Comparison of ENCODE assay signal across 9 cellular contexts in the genomic region with DNA sequence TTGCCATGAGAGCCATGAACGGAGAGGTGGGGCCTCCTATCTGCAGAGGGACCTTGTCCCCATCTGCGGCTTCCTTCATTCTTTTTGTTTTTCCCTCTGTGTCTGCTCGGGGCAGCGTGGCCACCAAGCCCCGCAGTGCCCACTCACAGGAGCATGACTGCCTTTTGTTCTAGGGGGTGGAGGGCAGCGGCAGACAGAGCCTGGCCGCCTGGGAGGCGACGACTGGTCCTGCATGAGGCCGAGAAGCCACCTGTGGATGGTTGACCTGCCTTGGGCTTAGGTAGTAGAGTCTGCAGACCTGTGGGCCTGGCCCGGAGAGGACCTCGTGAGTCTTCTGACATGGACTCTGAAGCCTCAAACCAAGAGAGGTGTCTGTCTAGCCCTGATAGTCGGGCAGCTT. TPM values are rescaled to one million over a fixed set of nuclear protein-coding genes. Genes with fewer than 3 reads are reported as not detected.
DNase-seq lines count a peak whose midpoint lies in the region; ATAC-seq and TF ChIP-seq lines count a peak whose summit lies in the region.
"Had no signal": no experiment of that assay in that cellular context is flagged by ENCODE, and none has a peak within 500 bp of the region (broad histone marks: within the 10 kb centered on the region; RNA-seq: fewer than 3 reads in every experiment).

No MANE protein-coding gene starts in this region.

- H3K4me1 Mint-ChIP-seq in dendritic cell treated with granulocyte-macrophage colony-stimulating factor and Interleukin-4, amounts not matched to agents 40 ng/mL and 50 ng/mL, for 4 days (ENCODE audit: low read depth) = peaks cover 25% of the 10 kb centered on the region
- peaks cover 8% of the 10 kb centered on the region for H3K4me1 Mint-ChIP-seq in nephron

- H3K9me3 ChIP-seq in BLaER1 treated with 17β-estradiol and CSF1 and Interleukin-3, amounts not matched to agents 10 nM and 100 nM (replicated peaks in 1 of 11) = no peaks in the 10 kb centered on the region
- no peaks in the 10 kb centered on the region for H3K9me3 ChIP-seq in Loucy (ENCODE audit: insufficient read depth, low read depth, low read length)

- H3K4me1 ChIP-seq in BLaER1 treated with 17β-estradiol and CSF1 and Interleukin-3, amounts not matched to agents 10 nM and 100 nM = peaks cover 20 to 63% (median 41%) of the 10 kb centered on the region in 10 experiments
- peaks cover 7% of the 10 kb centered on the region for H3K4me1 ChIP-seq in Loucy (ENCODE audit: insufficient read depth, low read length, poor library complexity, severe bottlenecking)

- no peaks in the 10 kb centered on the region for H3F3A ChIP-seq in Loucy (ENCODE audit: low read depth)

- peak overlapping the region in 10 of 11 experiments; percentile 97 to 99 (median 99); a peak in 21 of 22 replicates for H3K27ac ChIP-seq in BLaER1 treated with 17β-estradiol and CSF1 and Interleukin-3, amounts not matched to agents 10 nM and 100 nM

- H3K36me3 Mint-ChIP-seq in dendritic cell treated with granulocyte-macrophage colony-stimulating factor and Interleukin-4, amounts not matched to agents 40 ng/mL and 50 ng/mL, for 4 days (ENCODE audit: low read depth) = peaks cover 68% of the 10 kb centered on the region
- peaks cover 47% of the 10 kb centered on the region for H3K36me3 Mint-ChIP-seq in nephron (ENCODE audit: low read depth)

- ATAC-seq in GM21526 (IDR thresholded peaks at IDR 0.05; ENCODE audit: low FRiP score, unreplicated experiment) (no peak), HG03571 (IDR thresholded peaks at IDR 0.05; ENCODE audit: unreplicated experiment) (no peak)

- H3K9me2 ChIP-seq in Loucy (replicated peaks; ENCODE audit: low read depth, low read length) = no peaks in the 10 kb centered on the region

- peaks cover 34% of the 10 kb centered on the region for H3K79me2 ChIP-seq in Loucy (ENCODE audit: insufficient read depth, low read length)

- intact Hi-C loops in dendritic cell treated with granulocyte-macrophage colony-stimulating factor and Interleukin-4, amounts not matched to agents 40 ng/mL and 50 ng/mL, for 4 days (cut with micrococcal nuclease) = loop anchor here (10.0 kb wide), 1 partner anchor 1341 kb away; the partner anchor contains the start of gene USP11

- no peak for DNase-seq in NCI-H82 (lab: John Stamatoyannopoulos, UW)
- no peak for DNase-seq in H4 (ENCODE audit: low spot score)
- DNase-seq: NCI-H2029 had no signal

- H3K27me3 Mint-ChIP-seq in dendritic cell treated with granulocyte-macrophage colony-stimulating factor and Interleukin-4, amounts not matched to agents 40 ng/mL and 50 ng/mL, for 4 days = no peaks in the 10 kb centered on the region
- H3K27me3 Mint-ChIP-seq in nephron (ENCODE audit: low read depth) = no peaks in the 10 kb centered on the region

- no peak for TF ChIP-seq CTCF in Loucy (conservative IDR thresholded peaks at IDR 0.05; ENCODE audit: low read length)
- no peak for TF ChIP-seq CTCF in nephron (IDR thresholded peaks at IDR 0.05; ENCODE audit: unreplicated experiment in 3 of 3)

- H3K4me2 ChIP-seq in BLaER1 treated with 17β-estradiol and CSF1 and Interleukin-3, amounts not matched to agents 10 nM and 100 nM = peak overlapping the region; percentile 74 to 93 (median 86)
- peak overlapping the region; percentile 96 for H3K4me2 ChIP-seq in Loucy (ENCODE audit: low read depth, low read length, poor library complexity, severe bottlenecking)

- peaks cover 17 to 57% (median 41%) of the 10 kb centered on the region in 11 experiments; a peak in 19 of 22 replicates for H4K20me1 ChIP-seq in BLaER1 treated with 17β-estradiol and CSF1 and Interleukin-3, amounts not matched to agents 10 nM and 100 nM
- H4K20me1 ChIP-seq in Loucy (ENCODE audit: insufficient read depth, low read length, poor library complexity, severe bottlenecking) = peaks cover 26% of the 10 kb centered on the region

- peak overlapping the region; percentile 100 for H3K27ac Mint-ChIP-seq in dendritic cell treated with granulocyte-macrophage colony-stimulating factor and Interleukin-4, amounts not matched to agents 40 ng/mL and 50 ng/mL, for 4 days
- H3K27ac Mint-ChIP-seq in nephron = peak overlapping the region in 2 of 3 experiments; percentile 54 to 61

- peak overlapping the region; percentile 95 to 99 (median 98) for H3K9ac ChIP-seq in BLaER1 treated with 17β-estradiol and CSF1 and Interleukin-3, amounts not matched to agents 10 nM and 100 nM
- peak overlapping the region; percentile 94 for H3K9ac ChIP-seq in Loucy (ENCODE audit: low read depth, low read length, poor library complexity, severe bottlenecking)

- H3K36me3 ChIP-seq in BLaER1 treated with 17β-estradiol and CSF1 and Interleukin-3, amounts not matched to agents 10 nM and 100 nM = peaks cover 40 to 52% (median 48%) of the 10 kb centered on the region in 11 experiments
- H3K36me3 ChIP-seq in Loucy (ENCODE audit: insufficient read depth, low read length) = peaks cover 33% of the 10 kb centered on the region; the same call in 1 of the 2 replicates

- no peak overlapping the region for H2AFZ ChIP-seq in Loucy (ENCODE audit: low read length)

- peaks cover 0 to 21% (median 8%) of the 10 kb centered on the region in 11 experiments; a peak in 8 of 22 replicates for H3K27me3 ChIP-seq in BLaER1 treated with 17β-estradiol and CSF1 and Interleukin-3, amounts not matched to agents 10 nM and 100 nM
- H3K27me3 ChIP-seq in Loucy (ENCODE audit: insufficient read depth, low read length, poor library complexity, severe bottlenecking) = no peaks in the 10 kb centered on the region

- H3K9me3 Mint-ChIP-seq in dendritic cell treated with granulocyte-macrophage colony-stimulating factor and Interleukin-4, amounts not matched to agents 40 ng/mL and 50 ng/mL, for 4 days = no peaks in the 10 kb centered on the region
- H3K9me3 Mint-ChIP-seq in nephron = peaks cover 9% of the 10 kb centered on the region

- H3K4me3 ChIP-seq in BLaER1 treated with 17β-estradiol and CSF1 and Interleukin-3, amounts not matched to agents 10 nM and 100 nM = peak overlapping the region; percentile 58 to 82 (median 75)
- H3K4me3 ChIP-seq in Loucy (ENCODE audit: low read length, poor library complexity, severe bottlenecking) = peak overlapping the region; percentile 99

- H3K4me3 Mint-ChIP-seq in dendritic cell treated with granulocyte-macrophage colony-stimulating factor and Interleukin-4, amounts not matched to agents 40 ng/mL and 50 ng/mL, for 4 days = peak overlapping the region; percentile 79
- peak overlapping the region; percentile 98 to 100 (median 99) for H3K4me3 Mint-ChIP-seq in nephron

RNA-seq across cellular contexts. Expression of gene RBM3, which starts 1.4 kb away (rescaled TPM):
- total RNA-seq in H4 (2014; rRNA removed; shearing (Covaris generic)) = 154 and 175 TPM in 2 replicates

RNA-seq across cellular contexts. Expression of gene WDR13, which starts 21.6 kb away (rescaled TPM):
- total RNA-seq in H4 (2014; rRNA removed; shearing (Covaris generic)) = 42.8 and 49.7 TPM in 2 replicates

RNA-seq across cellular contexts. Expression of gene TBC1D25, which starts 36.1 kb away (rescaled TPM):
- total RNA-seq in H4 (2014; rRNA removed; shearing (Covaris generic)) = 2.6 and 3.2 TPM in 2 replicates

RNA-seq across cellular contexts. Expression of gene EBP, which starts 54.0 kb away (rescaled TPM):
- total RNA-seq in H4 (2014; rRNA removed; shearing (Covaris generic)) = 129 and 133 TPM in 2 replicates
